26 cellular contexts compared by ENCODE assay signal in the genomic region with DNA sequence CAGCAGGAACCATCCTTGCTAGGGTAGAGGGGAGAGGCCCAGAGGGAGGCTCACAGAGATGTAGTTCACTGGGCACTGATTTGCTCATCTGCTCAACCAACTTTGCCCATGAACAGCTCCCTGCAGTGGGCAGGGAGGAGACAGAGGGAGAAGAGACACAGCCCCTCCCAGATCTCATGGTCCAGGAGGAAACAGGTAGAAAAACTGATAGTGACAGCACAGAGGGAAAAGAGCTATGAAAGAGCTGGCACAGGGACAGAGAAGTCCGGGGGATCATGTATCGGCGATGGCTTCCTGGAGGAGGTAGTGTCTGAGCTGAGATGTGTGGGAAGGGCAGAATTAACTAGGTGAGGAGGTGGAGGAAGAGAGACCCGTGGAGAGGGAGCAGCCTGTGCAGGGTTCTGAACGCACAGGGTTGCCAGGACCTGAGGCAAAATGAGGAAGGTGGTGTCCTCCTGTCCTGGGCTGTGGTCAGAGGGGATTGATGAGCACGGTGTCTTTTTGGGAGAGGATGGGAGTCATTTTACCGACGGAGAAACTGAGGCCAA.
"Had no signal": no experiment of that assay in that cellular context is flagged by ENCODE, and none has a peak within 500 bp of the region (broad histone marks: within the 10 kb centered on the region; RNA-seq: fewer than 3 reads in every experiment).

No MANE protein-coding gene starts in this region.

- ATAC-seq: activated T-helper 17 cell treated with anti-CD3 and anti-CD28 coated beads, Interleukin-2, amount 50 U/mL, for 72 hours; Panc1; Right ventricle myocardium inferior; T-cell had no signal

- H3K27me3 Mint-ChIP-seq: activated CD4-positive, alpha-beta memory T cell treated with anti-CD3 and anti-CD28 coated beads for 36 hours; activated CD4-positive, alpha-beta T cell treated with anti-CD3 and anti-CD28 coated beads, Interleukin-2, amount 10 ng/mL, durations not matched to agents 7 days and 5 days; activated naive CD4-positive, alpha-beta T cell treated with anti-CD3 and anti-CD28 coated beads, Interleukin-2, amount 10 ng/mL, durations not matched to agents 7 days and 5 days; activated naive CD8-positive, alpha-beta T cell treated with anti-CD3 and anti-CD28 coated beads for 36 hours; activated T-helper 17 cell treated with anti-CD3 and anti-CD28 coated beads, Interleukin-2, amount 50 U/mL, for 72 hours had no signal

- H3K4me1 Mint-ChIP-seq: activated CD4-positive, alpha-beta T cell treated with anti-CD3 and anti-CD28 coated beads, Interleukin-2, amount 10 ng/mL, durations not matched to agents 7 days and 5 days; activated naive CD4-positive, alpha-beta T cell treated with anti-CD3 and anti-CD28 coated beads, Interleukin-2, amount 10 ng/mL, durations not matched to agents 7 days and 5 days; activated naive CD8-positive, alpha-beta T cell treated with anti-CD3 and anti-CD28 coated beads for 36 hours; activated T-helper 17 cell treated with anti-CD3 and anti-CD28 coated beads, Interleukin-2, amount 50 U/mL, for 72 hours; T-cell had no signal

- H3K4me3 Mint-ChIP-seq: activated CD4-positive, alpha-beta memory T cell treated with anti-CD3 and anti-CD28 coated beads for 36 hours; activated CD4-positive, alpha-beta T cell treated with anti-CD3 and anti-CD28 coated beads, Interleukin-2, amount 10 ng/mL, durations not matched to agents 7 days and 5 days; activated naive CD4-positive, alpha-beta T cell treated with anti-CD3 and anti-CD28 coated beads, Interleukin-2, amount 10 ng/mL, durations not matched to agents 7 days and 5 days; activated naive CD8-positive, alpha-beta T cell treated with anti-CD3 and anti-CD28 coated beads for 36 hours; activated T-helper 17 cell treated with anti-CD3 and anti-CD28 coated beads, Interleukin-2, amount 50 U/mL, for 72 hours; T-cell had no signal

- H3K4me3 ChIP-seq: SK-N-MC had no signal

- H3K9me3 Mint-ChIP-seq: activated CD4-positive, alpha-beta memory T cell treated with anti-CD3 and anti-CD28 coated beads for 36 hours; activated CD4-positive, alpha-beta T cell treated with anti-CD3 and anti-CD28 coated beads, Interleukin-2, amount 10 ng/mL, durations not matched to agents 7 days and 5 days; activated naive CD4-positive, alpha-beta T cell treated with anti-CD3 and anti-CD28 coated beads, Interleukin-2, amount 10 ng/mL, durations not matched to agents 7 days and 5 days; activated naive CD8-positive, alpha-beta T cell treated with anti-CD3 and anti-CD28 coated beads for 36 hours; activated T-helper 17 cell treated with anti-CD3 and anti-CD28 coated beads, Interleukin-2, amount 50 U/mL, for 72 hours; T-cell had no signal

- H3K27ac Mint-ChIP-seq: activated CD4-positive, alpha-beta memory T cell treated with anti-CD3 and anti-CD28 coated beads for 36 hours; activated CD4-positive, alpha-beta T cell treated with anti-CD3 and anti-CD28 coated beads, Interleukin-2, amount 10 ng/mL, durations not matched to agents 7 days and 5 days; activated naive CD4-positive, alpha-beta T cell treated with anti-CD3 and anti-CD28 coated beads, Interleukin-2, amount 10 ng/mL, durations not matched to agents 7 days and 5 days; activated naive CD8-positive, alpha-beta T cell treated with anti-CD3 and anti-CD28 coated beads for 36 hours; activated T-helper 17 cell treated with anti-CD3 and anti-CD28 coated beads, Interleukin-2, amount 50 U/mL, for 72 hours; T-cell had no signal

- H3K27ac ChIP-seq: SK-N-MC had no signal

- DNase-seq: activated CD4-positive, alpha-beta memory T cell treated with anti-CD3 and anti-CD28 coated beads for 36 hours; activated CD4-positive, alpha-beta T cell treated with anti-CD3 and anti-CD28 coated beads, Interleukin-2, amount 10 ng/mL, durations not matched to agents 7 days and 5 days; activated CD4-positive, CD25-positive, alpha-beta regulatory T cell; activated CD8-positive, alpha-beta memory T cell treated with anti-CD3 and anti-CD28 coated beads for 24 hours; activated gamma-delta T cell treated with Interleukin-2 at 50 U/mL for 16 hours; activated naive CD4-positive, alpha-beta T cell treated with anti-CD3 and anti-CD28 coated beads, Interleukin-2, amount 10 ng/mL, durations not matched to agents 7 days and 5 days; activated naive CD8-positive, alpha-beta T cell treated with anti-CD3 and anti-CD28 coated beads for 36 hours; activated T-cell treated with anti-CD3 and anti-CD28 coated beads, Interleukin-2, amount 50 U/mL, for 48 hours; central memory CD4-positive, alpha-beta T cell; KG1; NCI-H1092; NCI-H1417; NCI-H1930; NCI-H2171 treated with DMSO at 0.1 percent for 48 hours; NCI-H510A treated with DMSO at 0.1 percent for 48 hours; NCI-H69; NK-92 treated with Interleukin-12 subunit alpha and Interleukin-12 subunit beta, amount 100 ng/mL, for 24 hours; OCI-M1; RPMI8226; T-cell; T-helper 2 cell; T1000 had no signal

- H3K36me3 Mint-ChIP-seq: activated CD4-positive, alpha-beta memory T cell treated with anti-CD3 and anti-CD28 coated beads for 36 hours; activated naive CD4-positive, alpha-beta T cell treated with anti-CD3 and anti-CD28 coated beads, Interleukin-2, amount 10 ng/mL, durations not matched to agents 7 days and 5 days; activated naive CD8-positive, alpha-beta T cell treated with anti-CD3 and anti-CD28 coated beads for 36 hours; T-cell had no signal
